ENCODE assay signal across 9 cellular contexts in genomic region chr12:105031061-105031807, GRCh38. TPM values are rescaled to one million over a fixed set of nuclear protein-coding genes. Genes with fewer than 3 reads are reported as not detected.
A peak's percentile ranks its signal among the peaks of the same experiment; 100 is the strongest.
DNase-seq lines count a peak whose midpoint lies in the region; ATAC-seq, FAIRE-seq and TF ChIP-seq lines count a peak whose summit lies in the region.
"Had no signal": no experiment of that assay in that cellular context is flagged by ENCODE, and none has a peak within 500 bp of the region (broad histone marks: within the 10 kb centered on the region; RNA-seq: fewer than 3 reads in every experiment).

No MANE protein-coding gene starts in this region.

- TF ChIP-seq CTCF in GM12865 (IDR thresholded peaks at IDR 0.05; ENCODE audit: insufficient read depth, low read depth, low read length, missing control alignments) (no peak), osteoblast (IDR thresholded peaks at IDR 0.05; ENCODE audit: extremely low read depth, low read depth, low read length) (no peak)

- no peaks in the 10 kb centered on the region for H3K27me3 Mint-ChIP-seq in T-helper 17 cell
- H3K27me3 Mint-ChIP-seq: brain had no signal

- no peaks in the 10 kb centered on the region for H3K9me3 ChIP-seq in T-helper 17 cell (ENCODE audit: control insufficient read depth, low read length, poor library complexity, severe bottlenecking)
- no peaks in the 10 kb centered on the region for H3K9me3 ChIP-seq in osteoblast (ENCODE audit: low read depth, low read length)

- no peaks in the 10 kb centered on the region for H3K36me3 Mint-ChIP-seq in T-helper 17 cell (ENCODE audit: low read depth)

- H3K4me2 ChIP-seq in osteoblast (ENCODE audit: insufficient read depth, low read length): no peak overlapping the region

- peak overlapping the region; percentile 37 for H3K27ac Mint-ChIP-seq in T-helper 17 cell
- H3K27ac Mint-ChIP-seq: brain had no signal

- no peak overlapping the region; the same call in 1 of the 2 replicates for H3K4me3 ChIP-seq in GM12865 (ENCODE audit: low read depth, low read length)
- no peak overlapping the region for H3K4me3 ChIP-seq in osteoblast (ENCODE audit: insufficient read depth, low read length)

- peaks cover 63% of the 10 kb centered on the region for H3K36me3 ChIP-seq in osteoblast (ENCODE audit: insufficient read depth, low read length)

- DNase-seq in GM12865 (ENCODE audit: low read depth) (peak; percentile 67), T-helper 17 cell (no peak), osteoblast (ENCODE audit: insufficient read length, low spot score, missing footprints) (no peak), H54 (ENCODE audit: insufficient read length, low spot score) (no peak), caudate nucleus (lab: John Stamatoyannopoulos, UW) (no peak)
- no peak for DNase-seq in stimulated activated CD4-positive, alpha-beta T cell treated with anti-CD3 and anti-CD28 coated beads, Interleukin-1b, Interleukin-23, amount 100 ng/mL, for 48 hours

- peaks cover 1% of the 10 kb centered on the region for H3K4me1 ChIP-seq in osteoblast (ENCODE audit: insufficient read depth, low read length)

- peaks cover 6% of the 10 kb centered on the region for H3K4me1 Mint-ChIP-seq in T-helper 17 cell

- no peak overlapping the region for H3K4me3 Mint-ChIP-seq in T-helper 17 cell
- H3K4me3 Mint-ChIP-seq: brain had no signal

- H3K27me3 ChIP-seq in osteoblast (ENCODE audit: insufficient read depth, low read length): no peaks in the 10 kb centered on the region

- no peak overlapping the region for H3K27ac ChIP-seq in osteoblast (ENCODE audit: low read depth, low read length)
- no peak overlapping the region for H3K27ac ChIP-seq in caudate nucleus (ENCODE audit: low read depth, low read length)

- no peak overlapping the region for H2AFZ ChIP-seq in osteoblast (ENCODE audit: low read length)

- H4K20me1 ChIP-seq in osteoblast (ENCODE audit: insufficient read depth, low read length): no peaks in the 10 kb centered on the region

- no peaks in the 10 kb centered on the region for H3K79me2 ChIP-seq in osteoblast (ENCODE audit: insufficient read depth, low read length)

- no peak for FAIRE-seq in H54 (lab: Jason Lieb, UNC)

- peak; percentile 79 for ATAC-seq in GM19372 (IDR thresholded peaks at IDR 0.05; ENCODE audit: low read depth, unreplicated experiment)
- peak; percentile 88 for ATAC-seq in HG03139 (IDR thresholded peaks at IDR 0.05; ENCODE audit: unreplicated experiment)
- no peak for ATAC-seq in T-helper 17 cell

- TF ChIP-seq POLR2A in H54 (IDR thresholded peaks at IDR 0.05; ENCODE audit: low read depth, low read length): no peak

RNA-seq across cellular contexts. Expression of gene NOPCHAP1, which starts 45.1 kb away (rescaled TPM):
- total RNA-seq in T-helper 17 cell (1 to 10 TPM; 7.7 to 9.5 TPM), osteoblast (4.3 and 4.4 TPM in 2 replicates)

RNA-seq across cellular contexts. Expression of gene ALDH1L2, which starts 53.0 kb away (rescaled TPM):
- total RNA-seq in T-helper 17 cell (under 1 TPM in 1 of 2 donors, not detected in 1; 0.20 TPM), osteoblast (55.4 and 63.9 TPM in 2 replicates)

Comparison
In these comparisons a context has a peak if more than half of its experiments do, and no peak if none do; other contexts are left out.
1. RNA of gene ALDH1L2, which starts 53.0 kb away (total RNA-seq): 55.4 to 63.9 TPM in osteoblast; 0.20 TPM in T-helper 17 cell; every median in the first group is over 10 times any median in the second.